Comparison of ENCODE assay signal across 11 cellular contexts in genomic region chr9:21060919-21061561, GRCh38.
DNase-seq lines count a peak whose midpoint lies in the region; ATAC-seq, FAIRE-seq and TF ChIP-seq lines count a peak whose summit lies in the region.
"Had no signal": no experiment of that assay in that cellular context is flagged by ENCODE, and none has a peak within 500 bp of the region (broad histone marks: within the 10 kb centered on the region; RNA-seq: fewer than 3 reads in every experiment).

No MANE protein-coding gene starts in this region.

- peak; percentile 76 for ATAC-seq in GM21367 (IDR thresholded peaks at IDR 0.05; ENCODE audit: unreplicated experiment)
- peak; percentile 31 for ATAC-seq in effector memory CD8-positive, alpha-beta T cell (replicated peaks)
- no peak for ATAC-seq in HG02884 (IDR thresholded peaks at IDR 0.05; ENCODE audit: unreplicated experiment)

- H3K36me3 Mint-ChIP-seq in effector memory CD8-positive, alpha-beta T cell (ENCODE audit: insufficient read depth) = no peaks in the 10 kb centered on the region

- no peak for FAIRE-seq in urothelium cell line (lab: Jason Lieb, UNC)

- DNase-seq in AG09319 (ENCODE audit: extremely low read depth, low read depth) (peak; percentile 70), Kasumi-1 (lab: John Stamatoyannopoulos, UW) (peak; percentile 4 to 31), DMS53 (lab: John Stamatoyannopoulos, UW) (no peak), urothelium cell line (ENCODE audit: low spot score) (no peak)
- DNase-seq in effector memory CD8-positive, alpha-beta T cell = no peak
- DNase-seq in activated CD4-positive, alpha-beta T cell treated with anti-CD3 and anti-CD28 coated beads, Interleukin-2, amount 50 U/mL, for 4 hours = no peak
- DNase-seq: COR-L47, SW 1271 had no signal

- no peaks in the 10 kb centered on the region for H3K27me3 Mint-ChIP-seq in effector memory CD8-positive, alpha-beta T cell

- no peaks in the 10 kb centered on the region for H3K9me3 Mint-ChIP-seq in effector memory CD8-positive, alpha-beta T cell
- H3K9me3 Mint-ChIP-seq: nephron had no signal

- TF ChIP-seq CTCF in AG09319 (IDR thresholded peaks at IDR 0.05; ENCODE audit: low read depth, low read length) = peak; percentile 4

- H3K4me1 Mint-ChIP-seq in effector memory CD8-positive, alpha-beta T cell (ENCODE audit: low read depth in 2 of 2) = peaks cover 8 to 20% of the 10 kb centered on the region in 2 donors
- H3K4me1 Mint-ChIP-seq: nephron had no signal

- H3K4me3 Mint-ChIP-seq in effector memory CD8-positive, alpha-beta T cell = no peak overlapping the region
- H3K4me3 Mint-ChIP-seq: nephron had no signal

- peak overlapping the region; percentile 5 to 76 for H3K27ac Mint-ChIP-seq in effector memory CD8-positive, alpha-beta T cell
- H3K27ac Mint-ChIP-seq: nephron had no signal

Comparison
In these comparisons a context has a peak if more than half of its experiments do, and no peak if none do; other contexts are left out.
1. DNase-seq: peak in AG09319 (single experiment) and Kasumi-1 (2 of 2); none in effector memory CD8-positive, alpha-beta T cell (0 of 3), DMS53 (single experiment), activated CD4-positive, alpha-beta T cell treated with anti-CD3 and anti-CD28 coated beads, Interleukin-2, amount 50 U/mL, for 4 hours (0 of 2) and urothelium cell line (single experiment).